In the genomic region with DNA sequence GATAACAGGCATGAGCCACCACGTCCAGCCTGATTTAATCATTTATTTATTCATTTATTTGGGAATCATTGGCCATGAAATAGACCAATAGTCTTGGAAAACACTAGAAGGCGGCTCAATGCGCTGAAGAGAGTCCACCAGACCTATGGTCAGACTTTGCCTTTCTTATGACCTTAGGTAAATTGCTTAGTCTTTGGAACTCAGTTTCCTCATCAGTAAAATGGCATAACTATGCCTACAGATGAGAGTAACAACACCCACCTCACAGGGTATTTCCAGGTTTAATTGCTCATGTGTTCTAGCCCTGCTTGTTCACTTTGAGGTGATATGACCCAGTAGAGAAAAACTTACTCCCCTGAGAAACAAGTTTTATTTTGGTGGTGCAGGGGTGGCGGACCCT, we compare ENCODE assay signal across 11 cellular contexts.
"Had no signal": no experiment of that assay in that cellular context is flagged by ENCODE, and none has a peak within 500 bp of the region (broad histone marks: within the 10 kb centered on the region; RNA-seq: fewer than 3 reads in every experiment).

No MANE protein-coding gene starts in this region.

- ATAC-seq: GM23338, HCT116 had no signal

- H3K27ac Mint-ChIP-seq: GM23338, H9, HFFc6 had no signal

- DNase-seq: GM23248, GOT3, H7, H9, HCEC 1CT, HFFc6 had no signal

- H3K4me1 Mint-ChIP-seq: GM23338 had no signal

- H3K4me3 Mint-ChIP-seq: GM23338, H9, HFFc6 had no signal

- H3K9me3 ChIP-seq: HAP-1 had no signal

- H2AFZ ChIP-seq: GM23248 had no signal

- FAIRE-seq: H1, H54 had no signal

- H3K36me3 ChIP-seq: HAP-1 had no signal

- H3K4me2 ChIP-seq: GM23338 had no signal

- H3K4me3 ChIP-seq: GM23248, GM23338, HAP-1 had no signal

- H3K4me1 ChIP-seq: HAP-1 had no signal

- H3K9ac ChIP-seq: GM23248 had no signal

- H3K27ac ChIP-seq: GM23248 had no signal
